ENCODE assay signal across 18 cellular contexts in genomic region chr3:46482632-46483311, GRCh38. TPM values are rescaled to one million over a fixed set of nuclear protein-coding genes. Genes with fewer than 3 reads are reported as not detected.
DNase-seq lines count a peak whose midpoint lies in the region; ATAC-seq, FAIRE-seq and TF ChIP-seq lines count a peak whose summit lies in the region.
"Had no signal": no experiment of that assay in that cellular context is flagged by ENCODE, and none has a peak within 500 bp of the region (broad histone marks: within the 10 kb centered on the region; RNA-seq: fewer than 3 reads in every experiment).

No MANE protein-coding gene starts in this region.

- TF ChIP-seq CTCF in GM12878 (IDR thresholded peaks at IDR 0.05 in 2 of 3, conservative IDR thresholded peaks at IDR 0.05 in 1 of 3; ENCODE audit: control insufficient read depth in 2 of 3, extremely low read depth in 1 of 3, insufficient read depth in 1 of 3, low read depth in 3 of 3, low read length in 3 of 3) = no peak

- no peaks in the 10 kb centered on the region for H3K79me2 ChIP-seq in GM12878 (ENCODE audit: control insufficient read depth, insufficient read depth, low read length)

- POLR2A ChIA-PET in GM12878 (lab: Charles Lee) = no interaction called here

- no peak overlapping the region for H3K4me3 ChIP-seq in GM12878
- H3K4me3 ChIP-seq: sigmoid colon, SK-N-MC had no signal

- peak; percentile 31 for FAIRE-seq in GM12878 (lab: Jason Lieb, UNC)

- RAD21 ChIA-PET in GM12878 (lab: Charles Lee; ENCODE audit: unreplicated experiment) = no interaction called here

- BruUV-seq in GM12878 (replicated peaks; lab: Mats Ljungman, UMichigan) = no TSS peak

- SMC1A ChIA-PET in GM12878 (lab: Charles Lee; ENCODE audit: uncharacterized antibody, unreplicated experiment) = interaction anchor here (1.2 kb wide), 1 partner anchor 147 kb away, joined by 3 read pairs; no protein-coding TSS in a partner anchor

- no peak overlapping the region for H3K4me2 ChIP-seq in GM12878 (ENCODE audit: control insufficient read depth, insufficient read depth)

- no peak for TF ChIP-seq POLR2A in GM12878 (IDR thresholded peaks at IDR 0.05; ENCODE audit: low read depth, low read length)

- 75% methylated on average over 1 of the region's 1 CpG for WGBS in GM12878 (ENCODE audit: insufficient coverage, insufficient replicate concordance, low lambda C conversion rate, missing lambda C conversion rate)

- no peaks in the 10 kb centered on the region for H3K9me3 ChIP-seq in GM12878 (replicated peaks; ENCODE audit: control insufficient read depth, insufficient read depth, low read length)
- H3K9me3 ChIP-seq: sigmoid colon had no signal

- no peaks in the 10 kb centered on the region for H3K36me3 ChIP-seq in GM12878 (ENCODE audit: control insufficient read depth in 2 of 2, insufficient read depth in 2 of 2, low read length in 1 of 2)
- H3K36me3 ChIP-seq: sigmoid colon had no signal

- ATAC-seq in GM12878 (no peak), HG02610 (IDR thresholded peaks at IDR 0.05; ENCODE audit: unreplicated experiment) (no peak)

- no peak for TF ChIP-seq RAD21 in Ishikawa (IDR thresholded peaks at IDR 0.05; ENCODE audit: low read depth)
- TF ChIP-seq RAD21 in GM12878 (IDR thresholded peaks at IDR 0.05; ENCODE audit: insufficient read depth, low read depth, low read length) = no peak

- no peak overlapping the region for H2AFZ ChIP-seq in GM12878 (ENCODE audit: control insufficient read depth, low read depth, low read length)

- CTCF ChIA-PET in GM12878 (lab: Yijun Ruan, JAX) = interaction anchor here (1.1 to 11.0 kb wide), 3 partner anchors 8 to 220 kb away, joined by 3 to 207 read pairs (median 7); no protein-coding TSS in a partner anchor

- in situ Hi-C loops in GM12878 (cut with MboI) = no loop called here

- H3K27ac ChIP-seq in GM12878 (ENCODE audit: control insufficient read depth, insufficient read depth) = no peak overlapping the region
- H3K27ac ChIP-seq: sigmoid colon, SK-N-MC, VCaP had no signal

- no peaks in the 10 kb centered on the region for H4K20me1 ChIP-seq in GM12878 (ENCODE audit: control insufficient read depth, insufficient read depth)

- H3K9ac ChIP-seq in GM12878 (ENCODE audit: control insufficient read depth, insufficient read depth, low read length) = no peak overlapping the region

- H3K27me3 ChIP-seq in GM12878 (replicated peaks in 1 of 2; ENCODE audit: control insufficient read depth in 2 of 2, insufficient read depth in 2 of 2, low read length in 1 of 2) = peaks cover 4 to 6% of the 10 kb centered on the region in 2 experiments
- H3K27me3 ChIP-seq: sigmoid colon had no signal

- no peaks in the 10 kb centered on the region for H3K4me1 ChIP-seq in GM12878 (ENCODE audit: control insufficient read depth, insufficient read depth, low read length)
- H3K4me1 ChIP-seq: sigmoid colon had no signal

- DNase-seq in AG20443 (ENCODE audit: low spot score) (peak; percentile 67), GM12878 (ENCODE audit: low read depth, low spot score) (no peak), foreskin melanocyte (peak; percentile 56), GOT3 (lab: John Stamatoyannopoulos, UW) (no peak), SKM-1 treated with dmso at 0.1 percent for 144 hours (lab: John Stamatoyannopoulos, UW; ENCODE audit: unreplicated experiment) (no peak)
- no peak for DNase-seq in activated CD4-positive, CD25-positive, alpha-beta regulatory T cell treated with anti-CD3 and anti-CD28 coated beads, Interleukin-2, amount 50 U/mL, for 72 hours
- DNase-seq: activated gamma-delta T cell treated with Interleukin-2 at 50 U/mL for 16 hours; Calu3; effector CD4-positive, alpha-beta T cell; midbrain; NCI-H1092; NCI-H2227 treated with DMSO at 0.1 percent for 48 hours; sigmoid colon; stimulated activated CD4-positive, alpha-beta T cell treated with anti-CD3 and anti-CD28 coated beads, Interleukin-4, amount 100 ng/mL, for 4 hours had no signal

- TF ChIP-seq EP300 in Ishikawa (IDR thresholded peaks at IDR 0.05; ENCODE audit: borderline replicate concordance) = peak; percentile 75; the same call in 1 of the 2 replicates
- no peak for TF ChIP-seq EP300 in GM12878 (IDR thresholded peaks at IDR 0.05; ENCODE audit: borderline replicate concordance in 1 of 2, control insufficient read depth in 1 of 2, low read depth in 2 of 2, low read length in 2 of 2)

- intact Hi-C loops in GM12878 (cut with micrococcal nuclease; ENCODE audit: unreplicated experiment) = no loop called here

TF ChIP-seq in Ishikawa, 13 proteins besides CTCF, POLR2A, EP300 and RAD21:
- TF ChIP-seq CREB1 (IDR thresholded peaks at IDR 0.05; ENCODE audit: low read depth) (no peak), TEAD4 (IDR thresholded peaks at IDR 0.05) (peak; percentile 86), NFIC (IDR thresholded peaks at IDR 0.05) (peak; percentile 62), TCF12 (IDR thresholded peaks at IDR 0.05; ENCODE audit: low read depth) (peak; percentile 66; the same call in 1 of the 2 replicates)

TF ChIP-seq in GM12878, 131 proteins besides CTCF, POLR2A, EP300 and RAD21 (continues in another document):
- TF ChIP-seq SRF (IDR thresholded peaks at IDR 0.05; ENCODE audit: low read depth in 2 of 2, low read length in 2 of 2) = no peak
- TF ChIP-seq BRCA1 (IDR thresholded peaks at IDR 0.05; ENCODE audit: low read depth, low read length) = no peak
- no peak for TF ChIP-seq CBX5 (IDR thresholded peaks at IDR 0.05; ENCODE audit: low read depth)
- no peak for TF ChIP-seq MTA3 (IDR thresholded peaks at IDR 0.05; ENCODE audit: borderline replicate concordance, low read length)
- no peak for TF ChIP-seq ETV6 (conservative IDR thresholded peaks at IDR 0.05 in 1 of 2, IDR thresholded peaks at IDR 0.05 in 1 of 2; ENCODE audit: borderline replicate concordance in 1 of 2, low read depth in 1 of 2)
- no peak for TF ChIP-seq NFIC (IDR thresholded peaks at IDR 0.05; ENCODE audit: low read depth, low read length)
- no peak for TF ChIP-seq RFX5 (IDR thresholded peaks at IDR 0.05; ENCODE audit: low read depth, low read length)
- no peak for TF ChIP-seq ZNF274 (IDR thresholded peaks at IDR 0.05; ENCODE audit: insufficient read depth, insufficient read length)
- TF ChIP-seq CHD2 (IDR thresholded peaks at IDR 0.05; ENCODE audit: borderline replicate concordance, low read depth, low read length) = no peak
- TF ChIP-seq CBX3 (IDR thresholded peaks at IDR 0.05; ENCODE audit: borderline replicate concordance, low read depth) = no peak
- TF ChIP-seq SMARCA5 (IDR thresholded peaks at IDR 0.05) = no peak
- TF ChIP-seq CHD4 (IDR thresholded peaks at IDR 0.05) = no peak

RNA-seq across cellular contexts. Expression of gene RTP3, which starts 15.0 kb away (rescaled TPM):
- total RNA-seq in GM12878 (2013; cell fraction: nucleolus; rRNA removed) = not detected in 2 replicates
- total RNA-seq in GM12878 (2014; rRNA removed) = not detected in 2 replicates
- total RNA-seq in GM12878 (2014; rRNA removed; fragmentation: Illumina TruSeq; extraction: Trizol) = not detected in 2 replicates
- not detected in 2 replicates for total RNA-seq in GM12878 (2021)
- not detected for polyA plus RNA-seq in GM12878 (2011; ENCODE audit: low read depth)
- polyA plus RNA-seq in GM12878 (2011; rRNA removed) = not detected in 2 replicates
- not detected in 2 replicates for polyA plus RNA-seq in GM12878 (2011; cell fraction: cytosol; rRNA removed)
- polyA plus RNA-seq in GM12878 (2011; cell fraction: nucleus; rRNA removed) = not detected in 2 replicates
- polyA plus RNA-seq in GM12878 (2012) = not detected in 2 replicates
- not detected in 2 replicates for polyA plus RNA-seq in GM12878 (2014; fragmentation: Illumina TruSeq; extraction: Trizol)
- under 1 TPM in 1 of 2 experiments, not detected in 1; 0.06 TPM for polyA plus RNA-seq in GM12878 (2014; fragmentation: Nextera tagmentation; extraction: Ambion mirVana)
- polyA plus RNA-seq in GM12878 (2014; rRNA removed) = not detected in 2 replicates
- polyA plus RNA-seq in GM12878 (2016; fragmentation: Nextera tagmentation; extraction: Ambion mirVana) = not detected
- not detected in 2 replicates for polyA minus RNA-seq in GM12878 (2011; rRNA and poly(A)+ RNA removed)
- polyA minus RNA-seq in GM12878 (2011; cell fraction: cytosol; rRNA and poly(A)+ RNA removed) = not detected in 2 replicates
- not detected in 2 replicates for polyA minus RNA-seq in GM12878 (2011; cell fraction: nucleus; rRNA and poly(A)+ RNA removed)
- total RNA-seq: Calu3, sigmoid colon had no signal
- polyA plus RNA-seq: sigmoid colon had no signal

RNA-seq across cellular contexts. Expression of gene LTF, which starts 18.1 kb away (rescaled TPM):
- not detected in 2 replicates for total RNA-seq in GM12878 (2013; cell fraction: nucleolus; rRNA removed)
- total RNA-seq in GM12878 (2014; rRNA removed) = 0.44 TPM in 1 of 2 replicates, not detected in the other
- total RNA-seq in GM12878 (2014; rRNA removed; fragmentation: Illumina TruSeq; extraction: Trizol) = not detected in 2 replicates
- 0.31 TPM in 1 of 2 replicates, not detected in the other for total RNA-seq in GM12878 (2021)
- polyA plus RNA-seq in GM12878 (2011; ENCODE audit: low read depth) = not detected
- not detected in 2 replicates for polyA plus RNA-seq in GM12878 (2011; rRNA removed)
- not detected in 2 replicates for polyA plus RNA-seq in GM12878 (2011; cell fraction: cytosol; rRNA removed)
- not detected in 2 replicates for polyA plus RNA-seq in GM12878 (2011; cell fraction: nucleus; rRNA removed)
- polyA plus RNA-seq in GM12878 (2012) = 0.06 TPM in 1 of 2 replicates, not detected in the other
- polyA plus RNA-seq in GM12878 (2014; fragmentation: Illumina TruSeq; extraction: Trizol) = 0.03 TPM in 1 of 2 replicates, not detected in the other
- polyA plus RNA-seq in GM12878 (2014; fragmentation: Nextera tagmentation; extraction: Ambion mirVana) = not detected
- not detected in 2 replicates for polyA plus RNA-seq in GM12878 (2014; rRNA removed)
- polyA plus RNA-seq in GM12878 (2016; fragmentation: Nextera tagmentation; extraction: Ambion mirVana) = not detected
- polyA minus RNA-seq in GM12878 (2011; rRNA and poly(A)+ RNA removed) = not detected in 2 replicates
- polyA minus RNA-seq in GM12878 (2011; cell fraction: cytosol; rRNA and poly(A)+ RNA removed) = not detected in 2 replicates
- not detected in 2 replicates for polyA minus RNA-seq in GM12878 (2011; cell fraction: nucleus; rRNA and poly(A)+ RNA removed)
- total RNA-seq: Calu3 had no signal

Comparison
In these comparisons a context has a peak if more than half of its experiments do, and no peak if none do; other contexts are left out.
1. DNase-seq: peak in AG20443 (single experiment) and foreskin melanocyte (single experiment); none in GM12878 (single experiment), activated CD4-positive, CD25-positive, alpha-beta regulatory T cell treated with anti-CD3 and anti-CD28 coated beads, Interleukin-2, amount 50 U/mL, for 72 hours (single experiment), GOT3 (single experiment) and SKM-1 treated with dmso at 0.1 percent for 144 hours (single experiment).